12 cellular contexts compared by ENCODE assay signal in genomic region chr12:6374781-6375150, GRCh38. TPM values are rescaled to one million over a fixed set of nuclear protein-coding genes. Genes with fewer than 3 reads are reported as not detected.
DNase-seq lines count a peak whose midpoint lies in the region; TF ChIP-seq lines count a peak whose summit lies in the region.
"Had no signal": no experiment of that assay in that cellular context is flagged by ENCODE, and none has a peak within 500 bp of the region (broad histone marks: within the 10 kb centered on the region; RNA-seq: fewer than 3 reads in every experiment).

No MANE protein-coding gene starts in this region.

- H3K9me3 ChIP-seq in mucosa of stomach (ENCODE audit: control insufficient read depth, low read length) (no peaks in the 10 kb centered on the region), uterus (no peaks in the 10 kb centered on the region)

- CTCF ChIA-PET in GM10248 (lab: Yijun Ruan, JAX) = interaction anchor here (0.8 to 2.3 kb wide), 3 partner anchors 8 to 163 kb away, joined by 3 to 5 read pairs (median 5); no protein-coding TSS in a partner anchor

- no peak for TF ChIP-seq POLR2A in uterus (IDR thresholded peaks at IDR 0.05)

- DNase-seq in activated effector memory CD4-positive, alpha-beta T cell treated with anti-CD3 and anti-CD28 coated beads, Interleukin-2, amount 50 U/mL, for 16 hours = peak; percentile 13
- DNase-seq in activated effector memory CD4-positive, alpha-beta T cell treated with Interleukin-2 at 50 U/mL for 16 hours = no peak
- DNase-seq in epithelial cell of esophagus (ENCODE audit: low read depth) (no peak), uterus (no peak), SKM-1 (lab: John Stamatoyannopoulos, UW; ENCODE audit: unreplicated experiment) (no peak), GM10248 (ENCODE audit: extremely low spot score) (no peak)
- DNase-seq in activated CD4-positive, CD25-positive, alpha-beta regulatory T cell (lab: John Stamatoyannopoulos, UW) = no peak
- DNase-seq: activated CD4-positive, alpha-beta T cell treated with anti-CD3 and anti-CD28 coated beads, Interleukin-2, amount 50 U/mL, for 4 hours; naive thymus-derived CD4-positive, alpha-beta T cell; NCI-H524 had no signal

- H3K4me3 ChIP-seq in epithelial cell of esophagus (ENCODE audit: low read length) (peak overlapping the region; percentile 55), mucosa of stomach (ENCODE audit: low read length) (peak overlapping the region; percentile 98), uterus (no peak overlapping the region)

- H3K9ac ChIP-seq in mucosa of stomach (ENCODE audit: low read length) = peak overlapping the region; percentile 91

- H3K4me1 ChIP-seq in mucosa of stomach (ENCODE audit: control insufficient read depth, insufficient read depth, low read length) = peaks cover 68% of the 10 kb centered on the region
- peaks cover 15 to 17% of the 10 kb centered on the region in 2 donors for H3K4me1 ChIP-seq in uterus

- H3K27me3 ChIP-seq in mucosa of stomach (ENCODE audit: control insufficient read depth, insufficient read depth, low read length) (no peaks in the 10 kb centered on the region), uterus (no peaks in the 10 kb centered on the region)

- peak overlapping the region; percentile 87 to 90 for H3K27ac ChIP-seq in uterus

- TF ChIP-seq CTCF in epithelial cell of esophagus (IDR thresholded peaks at IDR 0.05; ENCODE audit: insufficient read depth, low read depth, low read length, missing control alignments) (no peak), uterus (IDR thresholded peaks at IDR 0.05) (no peak), GM10248 (IDR thresholded peaks at IDR 0.05; ENCODE audit: control extremely low read depth, extremely low read depth, low read depth, missing control alignments) (no peak)

- peaks cover 4% of the 10 kb centered on the region for H3K36me3 ChIP-seq in mucosa of stomach (ENCODE audit: control insufficient read depth, insufficient read depth, low read length)
- H3K36me3 ChIP-seq in uterus = no peaks in the 10 kb centered on the region

- POLR2A ChIA-PET in GM10248 (lab: Yijun Ruan, JAX) = no interaction called here

- intact Hi-C loops in uterus (cut with DNase I; ENCODE audit: low total_unique reads) = loop anchor here (5.0 kb wide), 1 partner anchor 37 kb away; no protein-coding TSS in a partner anchor

RNA-seq across cellular contexts. Expression of gene SCNN1A, which starts 0.6 kb away (rescaled TPM):
- total RNA-seq in uterus = 10 to 100 TPM in 2 of 4 donors, 1 to 10 TPM in 2; 1.3 to 38.3 (median 7.3) TPM
- total RNA-seq: SK-MEL-5 had no signal

RNA-seq across cellular contexts. Expression of gene LTBR, which starts 9.2 kb away (rescaled TPM):
- total RNA-seq in uterus = 100 to 1,000 TPM in 1 of 4 donors, 10 to 100 TPM in 3; 28.1 to 116 (median 83.5) TPM

RNA-seq across cellular contexts. Expression of gene TNFRSF1A, which starts 32.9 kb away (rescaled TPM):
- total RNA-seq in uterus = 100 to 1,000 TPM in 3 of 4 donors, 10 to 100 TPM in 1; 71.8 to 297 (median 174) TPM

Comparison
In these comparisons a context has a peak if more than half of its experiments do, and no peak if none do; other contexts are left out.
1. H3K4me3 ChIP-seq: peak in epithelial cell of esophagus (single experiment) and mucosa of stomach (single experiment); none in uterus (0 of 2).